Comparison of ENCODE assay signal across 1 cellular context in the genomic region with DNA sequence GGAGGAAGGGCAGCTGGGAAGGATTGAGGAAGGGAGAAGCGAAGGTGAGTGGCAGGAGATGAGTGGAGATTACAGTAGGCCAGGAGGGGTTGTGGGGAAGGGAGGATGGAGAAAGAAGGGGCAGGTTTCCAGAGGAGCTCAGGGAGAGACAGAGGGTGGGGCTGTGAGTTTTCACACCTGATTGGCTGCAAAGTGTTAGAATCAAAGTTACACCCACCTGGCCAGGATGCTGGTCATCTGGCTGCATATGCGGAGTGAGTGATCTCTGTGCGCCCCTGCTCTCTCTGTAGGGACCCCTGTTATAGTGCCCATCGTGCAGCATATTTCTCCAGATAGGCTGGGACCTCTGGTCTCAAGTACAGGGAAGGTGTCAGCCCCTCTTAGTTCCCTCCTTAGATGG.
TF ChIP-seq lines count a peak whose summit lies in the region.

No MANE protein-coding gene starts in this region.

TF ChIP-seq in HCT116, 20 proteins besides CTCF, POLR2A, EP300 and RAD21 (continued from another document):
- no peak for TF ChIP-seq ATF3 (IDR thresholded peaks at IDR 0.05)
- no peak for TF ChIP-seq CEBPB (IDR thresholded peaks at IDR 0.05; ENCODE audit: low read depth)
- no peak for TF ChIP-seq POLR2AphosphoS5 (IDR thresholded peaks at IDR 0.05; ENCODE audit: low read depth, low read length)
- TF ChIP-seq ZBTB33 (IDR thresholded peaks at IDR 0.05; ENCODE audit: extremely low read depth, insufficient replicate concordance, low read length): no peak
- no peak for TF ChIP-seq ZNF274 (IDR thresholded peaks at IDR 0.05; ENCODE audit: low read depth, low read length)
- TF ChIP-seq ZFX (IDR thresholded peaks at IDR 0.05): no peak
- no peak for TF ChIP-seq YY1 (IDR thresholded peaks at IDR 0.05; ENCODE audit: extremely low read depth, insufficient replicate concordance, low read depth, low read length)
- TF ChIP-seq EZH2phosphoT487 (IDR thresholded peaks at IDR 0.05; ENCODE audit: borderline replicate concordance): no peak
